In genomic region chr10:63700209-63700934, GRCh38 we compare ENCODE assay signal across 9 cellular contexts.
A peak's percentile ranks its signal among the peaks of the same experiment; 100 is the strongest.
DNase-seq lines count a peak whose midpoint lies in the region; ATAC-seq, FAIRE-seq and TF ChIP-seq lines count a peak whose summit lies in the region.
"Had no signal": no experiment of that assay in that cellular context is flagged by ENCODE, and none has a peak within 500 bp of the region (broad histone marks: within the 10 kb centered on the region; RNA-seq: fewer than 3 reads in every experiment).

No MANE protein-coding gene starts in this region.

- no peak overlapping the region for H3K4ac ChIP-seq in trophoblast cell (ENCODE audit: low read depth, low read length)

- H3K27me3 Mint-ChIP-seq in Calu3 (ENCODE audit: unreplicated experiment), result no peaks in the 10 kb centered on the region

- H3K9me3 ChIP-seq in trophoblast cell (ENCODE audit: insufficient read depth, low read depth, low read length), result peaks cover 3% of the 10 kb centered on the region
- H3K9me3 ChIP-seq: neutrophil had no signal

- H3K79me1 ChIP-seq in trophoblast cell (ENCODE audit: low read length), result no peaks in the 10 kb centered on the region

- no peak for ATAC-seq in HG03159 (IDR thresholded peaks at IDR 0.05; ENCODE audit: unreplicated experiment)

- H3K4me2 ChIP-seq in trophoblast cell (ENCODE audit: low read length), result no peak overlapping the region

- no peak overlapping the region for H3K4me3 Mint-ChIP-seq in Calu3 (ENCODE audit: low read depth, unreplicated experiment)

- CTCF ChIA-PET in Calu3 (lab: Charles Lee), result interaction anchor here (0.7 to 1.2 kb wide), 3 partner anchors 12 to 70 kb away, joined by 3 to 6 read pairs (median 4); no protein-coding TSS in a partner anchor

- H3K27ac Mint-ChIP-seq in Calu3 (ENCODE audit: unreplicated experiment), result peak overlapping the region; percentile 84

- no peak overlapping the region for H4K8ac ChIP-seq in trophoblast cell (ENCODE audit: low read depth, low read length)

- BruUV-seq in Calu3 (replicated peaks; lab: Mats Ljungman, UMichigan), result no TSS peak

- no peak overlapping the region for H2BK120ac ChIP-seq in trophoblast cell (ENCODE audit: insufficient read depth, low read length, poor library complexity)

- no peak overlapping the region for H4K12ac ChIP-seq in trophoblast cell (ENCODE audit: low read depth, low read length)

- no peak overlapping the region for H2AK5ac ChIP-seq in trophoblast cell (ENCODE audit: low read length)

- no peak overlapping the region for H2BK12ac ChIP-seq in trophoblast cell (ENCODE audit: low read length)

- no peak overlapping the region for H3K18ac ChIP-seq in trophoblast cell (ENCODE audit: low read length)

- intact Hi-C loops in Calu3 (cut with micrococcal nuclease; ENCODE audit: unreplicated experiment), result loop anchor here (5.0 kb wide), 1 partner anchor 238 kb away; no protein-coding TSS in a partner anchor

- H3K23ac ChIP-seq in trophoblast cell (ENCODE audit: low read length), result no peak overlapping the region

- peaks cover 82% of the 10 kb centered on the region for H3K4me1 Mint-ChIP-seq in Calu3 (ENCODE audit: low read depth, unreplicated experiment)

- WGBS in trophoblast cell (ENCODE audit: extremely low coverage, insufficient coverage, insufficient read length), result no CpG with 5 or more reads among the region's 5 CpGs

- peaks cover 2% of the 10 kb centered on the region for H3K9me3 Mint-ChIP-seq in Calu3 (ENCODE audit: low read depth, unreplicated experiment)

- no peaks in the 10 kb centered on the region for H3K36me3 Mint-ChIP-seq in Calu3 (ENCODE audit: insufficient read depth, unreplicated experiment)

- no peak overlapping the region for H3K27ac ChIP-seq in trophoblast cell (ENCODE audit: low read depth, low read length)
- H3K27ac ChIP-seq: neutrophil had no signal

- H2AFZ ChIP-seq in trophoblast cell (ENCODE audit: insufficient read depth, low read length, poor library complexity), result no peak overlapping the region

- FAIRE-seq in endometrium (lab: Jason Lieb, UNC), result peak; percentile 55

- no peak overlapping the region for H4K91ac ChIP-seq in trophoblast cell (ENCODE audit: low read depth, low read length)

- H3K36me3 ChIP-seq in trophoblast cell (ENCODE audit: control insufficient read depth in 1 of 2, insufficient read depth in 2 of 2, low read length in 2 of 2), result no peaks in the 10 kb centered on the region
- H3K36me3 ChIP-seq: neutrophil had no signal

- H3K4me1 ChIP-seq in trophoblast cell (ENCODE audit: control insufficient read depth in 1 of 2, insufficient read depth in 2 of 2, low read length in 2 of 2), result no peaks in the 10 kb centered on the region

- no peak for TF ChIP-seq CTCF in Calu3 (IDR thresholded peaks at IDR 0.05; ENCODE audit: unreplicated experiment)

- H3K9ac ChIP-seq in trophoblast cell (ENCODE audit: low read length), result no peak overlapping the region

- H3K14ac ChIP-seq in trophoblast cell (ENCODE audit: low read length), result no peak overlapping the region

- no peak overlapping the region for H3K4me3 ChIP-seq in trophoblast cell (ENCODE audit: low read depth, low read length)

- no peaks in the 10 kb centered on the region for H3K79me2 ChIP-seq in trophoblast cell (ENCODE audit: control insufficient read depth, insufficient read depth, low read length, poor library complexity)

- no peaks in the 10 kb centered on the region for H3K27me3 ChIP-seq in trophoblast cell (ENCODE audit: insufficient read depth, low read length)
- H3K27me3 ChIP-seq: neutrophil had no signal

- no peak overlapping the region for H2BK5ac ChIP-seq in trophoblast cell (ENCODE audit: low read depth, low read length, poor library complexity)

- peak; percentile 56 for DNase-seq in Calu3
- peak; percentile 12 for DNase-seq in NCI-H2196 treated with DMSO at 0.1 percent for 48 hours (lab: John Stamatoyannopoulos, UW; ENCODE audit: unreplicated experiment)
- DNase-seq in trophoblast cell, result peak; percentile 52 to 77
- DNase-seq in NCI-H2171 (lab: John Stamatoyannopoulos, UW), result no peak
- DNase-seq in UCSD-AML1 (lab: John Stamatoyannopoulos, UW; ENCODE audit: unreplicated experiment), result no peak
- no peak for DNase-seq in occipital lobe (lab: John Stamatoyannopoulos, UW)

Comparison
In these comparisons a context has a peak if more than half of its experiments do, and no peak if none do; other contexts are left out.
1. DNase-seq: peak in Calu3 (single experiment), NCI-H2196 treated with DMSO at 0.1 percent for 48 hours (single experiment) and trophoblast cell (2 of 2); none in NCI-H2171 (single experiment), UCSD-AML1 (single experiment) and occipital lobe (single experiment).